In the genomic region with DNA sequence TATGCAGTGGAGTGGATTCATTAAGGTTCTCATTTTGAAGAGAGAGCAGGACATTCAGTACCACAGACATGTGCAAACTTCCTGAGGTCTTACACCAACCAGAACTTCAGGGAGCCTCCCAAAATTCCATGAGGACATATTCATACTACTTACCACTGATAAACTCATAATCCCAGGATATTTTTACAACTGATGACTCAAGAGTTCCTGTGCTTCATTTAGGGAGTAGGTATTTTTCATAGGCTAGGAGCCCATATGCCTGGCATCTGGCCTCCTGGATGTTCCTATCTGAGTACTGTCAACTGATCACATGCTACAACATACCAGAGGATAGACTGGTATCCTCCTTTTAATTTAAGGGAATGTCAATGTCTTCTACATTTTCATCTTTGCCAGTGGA, we compare ENCODE assay signal across 18 cellular contexts.
DNase-seq lines count a peak whose midpoint lies in the region; ATAC-seq, FAIRE-seq and TF ChIP-seq lines count a peak whose summit lies in the region.
"Had no signal": no experiment of that assay in that cellular context is flagged by ENCODE, and none has a peak within 500 bp of the region (broad histone marks: within the 10 kb centered on the region; RNA-seq: fewer than 3 reads in every experiment).

No MANE protein-coding gene starts in this region.

- no peak for ATAC-seq in GM18498 (IDR thresholded peaks at IDR 0.05; ENCODE audit: unreplicated experiment)
- ATAC-seq in GM19463 (IDR thresholded peaks at IDR 0.05; ENCODE audit: unreplicated experiment): no peak
- no peak for ATAC-seq in GM18861 (IDR thresholded peaks at IDR 0.05; ENCODE audit: unreplicated experiment)
- ATAC-seq: A549 had no signal

- H3K4me3 ChIP-seq in MG63 (no peak overlapping the region), bronchial epithelial cell (ENCODE audit: low read depth, low read length) (no peak overlapping the region)
- H3K4me3 ChIP-seq: A549 had no signal

- no peak for TF ChIP-seq CTCF in bronchial epithelial cell (IDR thresholded peaks at IDR 0.05; ENCODE audit: insufficient read depth, low read length, severe bottlenecking)

- H3K9me3 ChIP-seq in MG63: peaks cover 4% of the 10 kb centered on the region; the same call in 1 of the 2 replicates
- H3K9me3 ChIP-seq: A549 had no signal

- H3K36me3 ChIP-seq in MG63 (no peaks in the 10 kb centered on the region), bronchial epithelial cell (ENCODE audit: control insufficient read depth, insufficient read depth, low read length) (no peaks in the 10 kb centered on the region)

- FAIRE-seq in bronchial epithelial cell (lab: Jason Lieb, UNC): peak; percentile 7
- FAIRE-seq: GM12891 had no signal

- peak; percentile 2 for DNase-seq in EL
- peak; percentile 25 for DNase-seq in MG63
- peak; percentile 78 for DNase-seq in bronchial epithelial cell (ENCODE audit: low read depth)
- DNase-seq in iris pigment epithelial cell (ENCODE audit: low read depth): peak; percentile 15
- no peak for DNase-seq in stimulated activated CD8-positive, alpha-beta memory T cell treated with anti-CD3 and anti-CD28 coated beads, Interleukin-4, amount 100 ng/mL, for 48 hours
- DNase-seq: H9, NCI-H1092, NCI-H1694, NCI-H2107, NCI-H345, NCI-H526 treated with DMSO at 0.1 percent for 48 hours, Right ventricle myocardium superior, SK-N-SH had no signal

- H3K27me3 ChIP-seq in MG63 (no peaks in the 10 kb centered on the region), bronchial epithelial cell (ENCODE audit: control insufficient read depth, insufficient read depth, low read length) (no peaks in the 10 kb centered on the region)
